33 cellular contexts compared by ENCODE assay signal in the genomic region with DNA sequence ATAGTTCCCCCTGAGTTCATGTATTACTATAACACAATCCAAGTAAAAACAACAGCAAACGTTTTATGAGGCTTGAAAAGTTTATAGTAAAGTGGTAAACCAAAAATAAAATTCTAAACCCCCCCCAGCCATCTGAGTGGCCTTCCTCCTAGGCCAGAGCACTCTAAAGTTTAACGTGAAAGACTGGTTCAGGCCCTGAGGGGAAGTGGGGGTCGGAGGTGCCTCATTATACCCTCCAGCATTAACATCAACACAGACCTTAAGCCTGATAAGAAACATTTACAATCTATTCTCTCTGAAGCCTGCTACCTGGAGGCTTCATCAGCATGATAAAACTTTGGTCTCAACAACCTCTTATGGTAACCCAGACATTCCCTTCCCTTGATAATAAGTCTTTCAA. TPM values are rescaled to one million over a fixed set of nuclear protein-coding genes. Genes with fewer than 3 reads are reported as not detected.
"Had no signal": no experiment of that assay in that cellular context is flagged by ENCODE, and none has a peak within 500 bp of the region (broad histone marks: within the 10 kb centered on the region; RNA-seq: fewer than 3 reads in every experiment).

No MANE protein-coding gene starts in this region.

- H3K4me1 ChIP-seq: lower lobe of right lung, neural progenitor cell, parathyroid adenoma, right atrium auricular region, right lobe of liver, tibial nerve, upper lobe of left lung, vagina had no signal

- H3K4me3 ChIP-seq: lower lobe of right lung, neural progenitor cell, right atrium auricular region, right lobe of liver, smooth muscle cell, tibial nerve, upper lobe of left lung, vagina had no signal

- H3K4me2 ChIP-seq: neural progenitor cell, smooth muscle cell had no signal

- H3K27me3 ChIP-seq: neural progenitor cell, right atrium auricular region, right lobe of liver, tibial nerve, upper lobe of left lung, vagina had no signal

- H2AFZ ChIP-seq: neural progenitor cell, parathyroid adenoma had no signal

- H3K4me1 Mint-ChIP-seq: mesothelial cell of epicardium; naive B cell; natural killer cell; nephron progenitor cell; stimulated activated memory B cell treated with anti-CD40 and anti-IgM and Interleukin-4, amounts not matched to agents 10 μg/mL and 1 μg/mL and 100 μg/mL, for 72 hours; stimulated activated naive CD8-positive, alpha-beta T cell treated with anti-CD3 and anti-CD28 coated beads, Interleukin-15, amount 100 ng/mL, for 72 hours had no signal

- ATAC-seq: left ventricle myocardium superior; lower lobe of right lung; natural killer cell; right lobe of liver; stimulated activated memory B cell treated with anti-CD40 and anti-IgM and Interleukin-4, amounts not matched to agents 10 μg/mL and 1 μg/mL and 100 μg/mL, for 72 hours; stimulated activated naive CD8-positive, alpha-beta T cell treated with anti-CD3 and anti-CD28 coated beads, Interleukin-15, amount 100 ng/mL, for 72 hours had no signal

- H3K36me3 ChIP-seq: lower lobe of right lung, neural progenitor cell, neutrophil, right atrium auricular region, right lobe of liver, tibial nerve, upper lobe of left lung, vagina had no signal

- DNase-seq: hypothalamus; kidney glomerular epithelial cell; left ventricle myocardium superior; lower lobe of right lung; mammary epithelial cell; mesenchymal stem cell; naive B cell; natural killer cell; nephron progenitor cell; occipital lobe; right lobe of liver; stimulated activated CD4-positive, alpha-beta T cell treated with anti-CD3 and anti-CD28 coated beads, Interleukin-1b, Interleukin-23, amount 100 ng/mL, for 48 hours; stimulated activated CD4-positive, alpha-beta T cell treated with anti-CD3 and anti-CD28 coated beads, Interleukin-2, amount 100 ng/mL, for 48 hours; stimulated activated CD4-positive, alpha-beta T cell treated with anti-CD3 and anti-CD28 coated beads, Interleukin-4, amount 100 ng/mL, for 4 hours; stimulated activated CD8-positive, alpha-beta memory T cell treated with anti-CD3 and anti-CD28 coated beads, Interleukin-4, amount 100 ng/mL, for 48 hours; stimulated activated naive CD4-positive, alpha-beta T cell treated with Interleukin-2 at 50 U/mL for 16 hours; stimulated activated naive CD8-positive, alpha-beta T cell treated with anti-CD3 and anti-CD28 coated beads, Interleukin-15, amount 100 ng/mL, for 72 hours; substantia nigra; upper lobe of left lung had no signal

- H3K27ac Mint-ChIP-seq: mesothelial cell of epicardium; naive B cell; natural killer cell; nephron progenitor cell; neural progenitor cell; stimulated activated memory B cell treated with anti-CD40 and anti-IgM and Interleukin-4, amounts not matched to agents 10 μg/mL and 1 μg/mL and 100 μg/mL, for 72 hours; stimulated activated naive CD8-positive, alpha-beta T cell treated with anti-CD3 and anti-CD28 coated beads, Interleukin-15, amount 100 ng/mL, for 72 hours had no signal

- FAIRE-seq: keratinocyte had no signal

- H3K9me3 ChIP-seq: right lobe of liver had no signal

- H3K27ac ChIP-seq: lower lobe of right lung, neural progenitor cell, neutrophil, parathyroid adenoma, right atrium auricular region, right lobe of liver, tibial nerve, upper lobe of left lung, vagina had no signal

- H3K79me2 ChIP-seq: parathyroid adenoma had no signal

- H3K9ac ChIP-seq: neural progenitor cell, parathyroid adenoma had no signal

- H3K4me3 Mint-ChIP-seq: mesothelial cell of epicardium; naive B cell; natural killer cell; nephron progenitor cell; neural progenitor cell; stimulated activated memory B cell treated with anti-CD40 and anti-IgM and Interleukin-4, amounts not matched to agents 10 μg/mL and 1 μg/mL and 100 μg/mL, for 72 hours; stimulated activated naive CD8-positive, alpha-beta T cell treated with anti-CD3 and anti-CD28 coated beads, Interleukin-15, amount 100 ng/mL, for 72 hours had no signal

RNA-seq across cellular contexts. Expression of gene CNGA3, which starts 29.0 kb away (rescaled TPM):
- total RNA-seq: left ventricle myocardium superior, mammary epithelial cell, mesothelial cell of epicardium, mononuclear cell, natural killer cell, osteocyte, pulmonary artery endothelial cell, renal cortical epithelial cell, right atrium auricular region, right lobe of liver, smooth muscle cell, vagina had no signal
- polyA plus RNA-seq: mammary epithelial cell, smooth muscle cell had no signal
